1 cellular context compared by ENCODE assay signal in genomic region chr20:47360207-47360488, GRCh38.
A peak's percentile ranks its signal among the peaks of the same experiment; 100 is the strongest.
TF ChIP-seq lines count a peak whose summit lies in the region.

No MANE protein-coding gene starts in this region.

TF ChIP-seq in HepG2, 621 proteins besides CTCF, POLR2A, EP300 and RAD21 (continued from another document and continues in another):
- TF ChIP-seq, protein P1, sequence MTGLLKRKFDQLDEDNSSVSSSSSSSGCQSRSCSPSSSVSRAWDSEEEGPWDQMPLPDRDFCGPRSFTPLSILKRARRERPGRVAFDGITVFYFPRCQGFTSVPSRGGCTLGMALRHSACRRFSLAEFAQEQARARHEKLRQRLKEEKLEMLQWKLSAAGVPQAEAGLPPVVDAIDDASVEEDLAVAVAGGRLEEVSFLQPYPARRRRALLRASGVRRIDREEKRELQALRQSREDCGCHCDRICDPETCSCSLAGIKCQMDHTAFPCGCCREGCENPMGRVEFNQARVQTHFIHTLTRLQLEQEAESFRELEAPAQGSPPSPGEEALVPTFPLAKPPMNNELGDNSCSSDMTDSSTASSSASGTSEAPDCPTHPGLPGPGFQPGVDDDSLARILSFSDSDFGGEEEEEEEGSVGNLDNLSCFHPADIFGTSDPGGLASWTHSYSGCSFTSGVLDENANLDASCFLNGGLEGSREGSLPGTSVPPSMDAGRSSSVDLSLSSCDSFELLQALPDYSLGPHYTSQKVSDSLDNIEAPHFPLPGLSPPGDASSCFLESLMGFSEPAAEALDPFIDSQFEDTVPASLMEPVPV (CRISPR knock-in tag; IDR thresholded peaks at IDR 0.05): no peak
- TF ChIP-seq ZNF556 (CRISPR knock-in tag; IDR thresholded peaks at IDR 0.05; ENCODE audit: borderline replicate concordance) (0 out of 2 replicates have a peak, but pooled peaks have one; percentile 16), ELF3 (CRISPR knock-in tag; IDR thresholded peaks at IDR 0.05) (peak; percentile 100), ZNF678 (CRISPR knock-in tag; IDR thresholded peaks at IDR 0.05) (0 out of 2 replicates have a peak, but pooled peaks have one; percentile 47), RFX3 (CRISPR knock-in tag; IDR thresholded peaks at IDR 0.05) (no peak), SOX13 (IDR thresholded peaks at IDR 0.05) (0 out of 2 replicates have a peak, but pooled peaks have one; percentile 4), SOX13 (CRISPR knock-in tag; conservative IDR thresholded peaks at IDR 0.05 in 1 of 2, IDR thresholded peaks at IDR 0.05 in 1 of 2) (peak in 1 of 2 experiments; percentile 56; a peak in 2 of 4 replicates), HBP1 (CRISPR knock-in tag; IDR thresholded peaks at IDR 0.05; ENCODE audit: low read depth) (0 out of 2 replicates have a peak, but pooled peaks have one; percentile 79), HMGXB3 (CRISPR knock-in tag; IDR thresholded peaks at IDR 0.05; ENCODE audit: borderline replicate concordance) (peak; percentile 5; the same call in 1 of the 2 replicates), ZNF839 (CRISPR knock-in tag; IDR thresholded peaks at IDR 0.05; ENCODE audit: borderline replicate concordance) (no peak), ARID3A (IDR thresholded peaks at IDR 0.05; ENCODE audit: low read depth, low read length) (peak; percentile 60; the same call in 1 of the 2 replicates), NR2C2 (CRISPR knock-in tag; IDR thresholded peaks at IDR 0.05; ENCODE audit: borderline replicate concordance) (0 out of 2 replicates have a peak, but pooled peaks have one; percentile 36), TFE3 (CRISPR knock-in tag; IDR thresholded peaks at IDR 0.05) (peak; percentile 49), ADNP (CRISPR knock-in tag; IDR thresholded peaks at IDR 0.05) (no peak), ELF4 (CRISPR knock-in tag; IDR thresholded peaks at IDR 0.05; ENCODE audit: borderline replicate concordance) (0 out of 2 replicates have a peak, but pooled peaks have one; percentile 13), ZNF546 (CRISPR knock-in tag; conservative IDR thresholded peaks at IDR 0.05) (peak; percentile 81), ELF1 (CRISPR knock-in tag; IDR thresholded peaks at IDR 0.05) (peak; percentile 72), ZNF44 (CRISPR knock-in tag; IDR thresholded peaks at IDR 0.05) (no peak), TEAD2 (CRISPR knock-in tag; IDR thresholded peaks at IDR 0.05) (no peak), ZNF280B (CRISPR knock-in tag; IDR thresholded peaks at IDR 0.05; ENCODE audit: borderline replicate concordance) (no peak), MTERF4 (CRISPR knock-in tag; IDR thresholded peaks at IDR 0.05) (no peak), RFXAP (CRISPR knock-in tag; IDR thresholded peaks at IDR 0.05; ENCODE audit: borderline replicate concordance) (no peak), MED1 (CRISPR knock-in tag; IDR thresholded peaks at IDR 0.05) (peak; percentile 98), DNMT1 (CRISPR knock-in tag; IDR thresholded peaks at IDR 0.05) (no peak), HHEX (CRISPR knock-in tag; IDR thresholded peaks at IDR 0.05) (peak; percentile 26; the same call in 1 of the 2 replicates), REL (CRISPR knock-in tag; conservative IDR thresholded peaks at IDR 0.05) (0 out of 2 replicates have a peak, but pooled peaks have one; percentile 51), MEIS2 (CRISPR knock-in tag; IDR thresholded peaks at IDR 0.05) (no peak), MYNN (CRISPR knock-in tag; IDR thresholded peaks at IDR 0.05; ENCODE audit: low read depth) (no peak), GTF3A (CRISPR knock-in tag; conservative IDR thresholded peaks at IDR 0.05) (peak; percentile 83), TEAD3 (CRISPR knock-in tag; optimal IDR thresholded peaks at IDR 0.05; ENCODE audit: borderline replicate concordance) (peak; percentile 6), FOXO1 (CRISPR knock-in tag; IDR thresholded peaks at IDR 0.05) (peak; percentile 85; the same call in 1 of the 2 replicates), FOXP1 (IDR thresholded peaks at IDR 0.05) (no peak), FOXP1 (CRISPR knock-in tag; IDR thresholded peaks at IDR 0.05) (peak; percentile 88), ZNF644 (CRISPR knock-in tag; IDR thresholded peaks at IDR 0.05; ENCODE audit: low read depth) (peak; percentile 63; the same call in 1 of the 2 replicates), NFKBIZ (CRISPR knock-in tag; IDR thresholded peaks at IDR 0.05) (peak; percentile 29; the same call in 1 of the 2 replicates)
- TF ChIP-seq, protein P2, sequence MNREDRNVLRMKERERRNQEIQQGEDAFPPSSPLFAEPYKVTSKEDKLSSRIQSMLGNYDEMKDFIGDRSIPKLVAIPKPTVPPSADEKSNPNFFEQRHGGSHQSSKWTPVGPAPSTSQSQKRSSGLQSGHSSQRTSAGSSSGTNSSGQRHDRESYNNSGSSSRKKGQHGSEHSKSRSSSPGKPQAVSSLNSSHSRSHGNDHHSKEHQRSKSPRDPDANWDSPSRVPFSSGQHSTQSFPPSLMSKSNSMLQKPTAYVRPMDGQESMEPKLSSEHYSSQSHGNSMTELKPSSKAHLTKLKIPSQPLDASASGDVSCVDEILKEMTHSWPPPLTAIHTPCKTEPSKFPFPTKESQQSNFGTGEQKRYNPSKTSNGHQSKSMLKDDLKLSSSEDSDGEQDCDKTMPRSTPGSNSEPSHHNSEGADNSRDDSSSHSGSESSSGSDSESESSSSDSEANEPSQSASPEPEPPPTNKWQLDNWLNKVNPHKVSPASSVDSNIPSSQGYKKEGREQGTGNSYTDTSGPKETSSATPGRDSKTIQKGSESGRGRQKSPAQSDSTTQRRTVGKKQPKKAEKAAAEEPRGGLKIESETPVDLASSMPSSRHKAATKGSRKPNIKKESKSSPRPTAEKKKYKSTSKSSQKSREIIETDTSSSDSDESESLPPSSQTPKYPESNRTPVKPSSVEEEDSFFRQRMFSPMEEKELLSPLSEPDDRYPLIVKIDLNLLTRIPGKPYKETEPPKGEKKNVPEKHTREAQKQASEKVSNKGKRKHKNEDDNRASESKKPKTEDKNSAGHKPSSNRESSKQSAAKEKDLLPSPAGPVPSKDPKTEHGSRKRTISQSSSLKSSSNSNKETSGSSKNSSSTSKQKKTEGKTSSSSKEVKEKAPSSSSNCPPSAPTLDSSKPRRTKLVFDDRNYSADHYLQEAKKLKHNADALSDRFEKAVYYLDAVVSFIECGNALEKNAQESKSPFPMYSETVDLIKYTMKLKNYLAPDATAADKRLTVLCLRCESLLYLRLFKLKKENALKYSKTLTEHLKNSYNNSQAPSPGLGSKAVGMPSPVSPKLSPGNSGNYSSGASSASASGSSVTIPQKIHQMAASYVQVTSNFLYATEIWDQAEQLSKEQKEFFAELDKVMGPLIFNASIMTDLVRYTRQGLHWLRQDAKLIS (CRISPR knock-in tag; IDR thresholded peaks at IDR 0.05): no peak
- TF ChIP-seq, protein P3, sequence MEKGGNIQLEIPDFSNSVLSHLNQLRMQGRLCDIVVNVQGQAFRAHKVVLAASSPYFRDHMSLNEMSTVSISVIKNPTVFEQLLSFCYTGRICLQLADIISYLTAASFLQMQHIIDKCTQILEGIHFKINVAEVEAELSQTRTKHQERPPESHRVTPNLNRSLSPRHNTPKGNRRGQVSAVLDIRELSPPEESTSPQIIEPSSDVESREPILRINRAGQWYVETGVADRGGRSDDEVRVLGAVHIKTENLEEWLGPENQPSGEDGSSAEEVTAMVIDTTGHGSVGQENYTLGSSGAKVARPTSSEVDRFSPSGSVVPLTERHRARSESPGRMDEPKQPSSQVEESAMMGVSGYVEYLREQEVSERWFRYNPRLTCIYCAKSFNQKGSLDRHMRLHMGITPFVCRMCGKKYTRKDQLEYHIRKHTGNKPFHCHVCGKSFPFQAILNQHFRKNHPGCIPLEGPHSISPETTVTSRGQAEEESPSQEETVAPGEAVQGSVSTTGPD (CRISPR knock-in tag; IDR thresholded peaks at IDR 0.05): peak; percentile 50; the same call in 1 of the 2 replicates
- TF ChIP-seq, protein P4, sequence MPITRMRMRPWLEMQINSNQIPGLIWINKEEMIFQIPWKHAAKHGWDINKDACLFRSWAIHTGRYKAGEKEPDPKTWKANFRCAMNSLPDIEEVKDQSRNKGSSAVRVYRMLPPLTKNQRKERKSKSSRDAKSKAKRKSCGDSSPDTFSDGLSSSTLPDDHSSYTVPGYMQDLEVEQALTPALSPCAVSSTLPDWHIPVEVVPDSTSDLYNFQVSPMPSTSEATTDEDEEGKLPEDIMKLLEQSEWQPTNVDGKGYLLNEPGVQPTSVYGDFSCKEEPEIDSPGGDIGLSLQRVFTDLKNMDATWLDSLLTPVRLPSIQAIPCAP (CRISPR knock-in tag; IDR thresholded peaks at IDR 0.05; ENCODE audit: low read depth): 0 out of 2 replicates have a peak, but pooled peaks have one; percentile 43
